Comparison of ENCODE assay signal across 8 cellular contexts in genomic region chr1:91851130-91852010, GRCh38. TPM values are rescaled to one million over a fixed set of nuclear protein-coding genes. Genes with fewer than 3 reads are reported as not detected.
DNase-seq lines count a peak whose midpoint lies in the region; ATAC-seq and TF ChIP-seq lines count a peak whose summit lies in the region.

No MANE protein-coding gene starts in this region.

- H3K4me3 ChIP-seq in ascending aorta: peak overlapping the region; percentile 20 to 54
- H3K4me3 ChIP-seq in suprapubic skin: peak overlapping the region; percentile 10

- intact Hi-C loops in ascending aorta (cut with DNase I): loop anchor here (2.0 kb wide), 1 partner anchor 33 kb away; no protein-coding TSS in a partner anchor

- peak overlapping the region; percentile 65 to 79 for H3K27ac ChIP-seq in ascending aorta
- H3K27ac ChIP-seq in suprapubic skin: peak overlapping the region; percentile 53

- peaks cover 2% of the 10 kb centered on the region for H3K9me3 Mint-ChIP-seq in chondrocyte (ENCODE audit: low read depth)
- H3K9me3 Mint-ChIP-seq in activated T-helper 17 cell treated with anti-CD3 and anti-CD28 coated beads, Interleukin-2, amount 50 U/mL, for 72 hours: no peaks in the 10 kb centered on the region

- H3K9me3 ChIP-seq in ascending aorta: no peaks in the 10 kb centered on the region
- no peaks in the 10 kb centered on the region for H3K9me3 ChIP-seq in suprapubic skin

- no peak for ATAC-seq in GM18858 (IDR thresholded peaks at IDR 0.05; ENCODE audit: unreplicated experiment)
- no peak for ATAC-seq in activated T-helper 17 cell treated with anti-CD3 and anti-CD28 coated beads, Interleukin-2, amount 50 U/mL, for 72 hours (replicated peaks)

- no peak overlapping the region for H3K27ac Mint-ChIP-seq in chondrocyte (ENCODE audit: unreplicated experiment)
- H3K27ac Mint-ChIP-seq in activated T-helper 17 cell treated with anti-CD3 and anti-CD28 coated beads, Interleukin-2, amount 50 U/mL, for 72 hours: no peak overlapping the region

- TF ChIP-seq CTCF in ascending aorta (IDR thresholded peaks at IDR 0.05) (no peak), suprapubic skin (IDR thresholded peaks at IDR 0.05) (no peak), chondrocyte (IDR thresholded peaks at IDR 0.05) (no peak)

- TF ChIP-seq POLR2A in suprapubic skin (IDR thresholded peaks at IDR 0.05): no peak

- TF ChIP-seq EP300 in suprapubic skin (IDR thresholded peaks at IDR 0.05): no peak

- no peaks in the 10 kb centered on the region for H3K27me3 ChIP-seq in ascending aorta
- H3K27me3 ChIP-seq in suprapubic skin: no peaks in the 10 kb centered on the region

- peak; percentile 87 for DNase-seq in NCI-H1092 treated with DMSO at 0.1 percent for 48 hours (lab: John Stamatoyannopoulos, UW)
- peak; percentile 28 to 94 for DNase-seq in ascending aorta (ENCODE audit: low spot score in 2 of 2)
- peak; percentile 30 for DNase-seq in kidney glomerular epithelial cell (lab: John Stamatoyannopoulos, UW)
- DNase-seq in suprapubic skin (ENCODE audit: low spot score in 2 of 2): peak; percentile 83 to 89
- no peak for DNase-seq in chondrocyte (ENCODE audit: low spot score)
- DNase-seq in cerebellar nuclear complex (lab: John Stamatoyannopoulos, UW): no peak

- no peak overlapping the region for H3K4me3 Mint-ChIP-seq in chondrocyte (ENCODE audit: unreplicated experiment)
- no peak overlapping the region for H3K4me3 Mint-ChIP-seq in activated T-helper 17 cell treated with anti-CD3 and anti-CD28 coated beads, Interleukin-2, amount 50 U/mL, for 72 hours

- peaks cover 5% of the 10 kb centered on the region for H3K4me1 Mint-ChIP-seq in chondrocyte (ENCODE audit: low read depth)
- H3K4me1 Mint-ChIP-seq in activated T-helper 17 cell treated with anti-CD3 and anti-CD28 coated beads, Interleukin-2, amount 50 U/mL, for 72 hours: no peaks in the 10 kb centered on the region

- WGBS in suprapubic skin: 29% methylated on average over 13 of the region's 13 CpGs

- no peaks in the 10 kb centered on the region for H3K27me3 Mint-ChIP-seq in chondrocyte (ENCODE audit: low read depth)
- H3K27me3 Mint-ChIP-seq in activated T-helper 17 cell treated with anti-CD3 and anti-CD28 coated beads, Interleukin-2, amount 50 U/mL, for 72 hours: no peaks in the 10 kb centered on the region

- H3K36me3 ChIP-seq in ascending aorta (peaks cover 0 to under 1% of the 10 kb centered on the region in 2 donors), suprapubic skin (no peaks in the 10 kb centered on the region)

- H3K36me3 Mint-ChIP-seq in chondrocyte (ENCODE audit: low read depth): no peaks in the 10 kb centered on the region
- H3K36me3 Mint-ChIP-seq in activated T-helper 17 cell treated with anti-CD3 and anti-CD28 coated beads, Interleukin-2, amount 50 U/mL, for 72 hours (ENCODE audit: low read depth): no peaks in the 10 kb centered on the region

- H3K4me1 ChIP-seq in ascending aorta: peaks cover 0 to 18% of the 10 kb centered on the region in 2 donors
- H3K4me1 ChIP-seq in suprapubic skin: peaks cover 31% of the 10 kb centered on the region

RNA-seq across cellular contexts. Expression of gene TGFBR3, which starts 34.6 kb away (rescaled TPM):
- 127 TPM for total RNA-seq in ascending aorta
- 100 to 1,000 TPM in 2 of 4 donors, 10 to 100 TPM in 2; 91.3 to 131 (median 114) TPM for total RNA-seq in suprapubic skin
- total RNA-seq in chondrocyte: 0.80 to 2.8 TPM (median 1.4 TPM) in 3 replicates
- 1 to 10 TPM; 2.5 to 4.3 TPM for total RNA-seq in activated T-helper 17 cell treated with anti-CD3 and anti-CD28 coated beads, Interleukin-2, amount 50 U/mL, for 72 hours

Comparison
In these comparisons a context has a peak if more than half of its experiments do, and no peak if none do; other contexts are left out.
1. DNase-seq: peak in NCI-H1092 treated with DMSO at 0.1 percent for 48 hours (single experiment), ascending aorta (2 of 2), kidney glomerular epithelial cell (single experiment) and suprapubic skin (2 of 2); none in chondrocyte (single experiment) and cerebellar nuclear complex (0 of 2).
2. RNA of gene TGFBR3, which starts 34.6 kb away (total RNA-seq): 91.3 to 131 TPM in suprapubic skin and 127 TPM in ascending aorta (single experiment); 2.5 to 4.3 TPM in activated T-helper 17 cell treated with anti-CD3 and anti-CD28 coated beads, Interleukin-2, amount 50 U/mL, for 72 hours and 0.80 to 2.8 TPM in chondrocyte; every median in the first group is over 10 times any median in the second.